Comparison of ENCODE assay signal across 8 cellular contexts in genomic region chr2:160628037-160628637, GRCh38.
A peak's percentile ranks its signal among the peaks of the same experiment; 100 is the strongest.
DNase-seq lines count a peak whose midpoint lies in the region; ATAC-seq, FAIRE-seq and TF ChIP-seq lines count a peak whose summit lies in the region.
"Not testable (repeated sequence)": the region's sequence is repeated elsewhere in the genome, so short reads cannot be mapped to it uniquely, and the experiment has no call there.

No MANE protein-coding gene starts in this region.

- not testable (repeated sequence) for H4K20me1 ChIP-seq in H9 (ENCODE audit: control insufficient read depth, insufficient read depth, insufficient read length); astrocyte (ENCODE audit: insufficient read depth, low read length); HepG2 (ENCODE audit: insufficient read depth, low read length)

- H3K79me1 ChIP-seq in H9 (ENCODE audit: insufficient read depth, low read depth, low read length, poor library complexity, severe bottlenecking): not testable (repeated sequence)

- H3K9me3 ChIP-seq in H9 (ENCODE audit: control insufficient read depth, low read depth, low read length); astrocyte (ENCODE audit: insufficient read depth, low read depth, low read length); HepG2 (ENCODE audit: low read length): not testable (repeated sequence)

- not testable (repeated sequence) for H2BK120ac ChIP-seq in H9 (ENCODE audit: low read depth, low read length, poor library complexity, severe bottlenecking)

- POLR2A ChIA-PET in HepG2 (lab: Yijun Ruan, JAX): not testable (repeated sequence)

- H3K4me3 ChIP-seq in astrocyte (ENCODE audit: insufficient read depth, low read depth, low read length); retinal pigment epithelial cell (ENCODE audit: low read length): not testable (repeated sequence)
- peak overlapping the region in 1 of 3 experiments; percentile 24; a peak in 1 of 6 replicates for H3K4me3 ChIP-seq in HepG2 (replicated peaks in 1 of 3; ENCODE audit: insufficient read depth in 1 of 3, low read depth in 2 of 3, low read length in 3 of 3)

- H2BK15ac ChIP-seq in H9 (ENCODE audit: low read depth, low read length): not testable (repeated sequence)

- H3K79me2 ChIP-seq in H9 (ENCODE audit: insufficient read depth, low read length); astrocyte (ENCODE audit: insufficient read depth, low read length); HepG2 (ENCODE audit: insufficient read depth, low read length): not testable (repeated sequence)

- not testable (repeated sequence) for H4K5ac ChIP-seq in H9 (ENCODE audit: insufficient read length, low read depth, low read length)

- H4K91ac ChIP-seq in H9 (ENCODE audit: insufficient read length, low read depth, low read length): not testable (repeated sequence)

- not testable (repeated sequence) for FAIRE-seq in astrocyte (lab: Jason Lieb, UNC); HepG2 (lab: Jason Lieb, UNC)

- not testable (repeated sequence) for H2BK12ac ChIP-seq in H9 (ENCODE audit: insufficient read length, low read depth, low read length)

- not testable (repeated sequence) for H3K36me3 ChIP-seq in astrocyte (ENCODE audit: insufficient read depth, low read length); HepG2 (replicated peaks in 1 of 2; ENCODE audit: control insufficient read depth in 1 of 2, insufficient read depth in 2 of 2, low read length in 2 of 2)

- not testable (repeated sequence) for H3K23me2 ChIP-seq in H9 (ENCODE audit: insufficient read length, low read depth, low read length, poor library complexity, severe bottlenecking)

- not testable (repeated sequence) for H4K8ac ChIP-seq in H9 (replicated peaks; ENCODE audit: insufficient read length, low read depth, low read length)

- not testable (repeated sequence) for TF ChIP-seq POLR2A in HepG2 (IDR thresholded peaks at IDR 0.05; ENCODE audit: insufficient read depth in 1 of 2, low read depth in 2 of 2, low read length in 2 of 2)

- H3K9ac ChIP-seq in H9 (ENCODE audit: extremely low read depth, insufficient read length, low read length); astrocyte (ENCODE audit: low read length); HepG2 (ENCODE audit: insufficient read depth, low read depth, low read length): not testable (repeated sequence)

- not testable (repeated sequence) for H3K18ac ChIP-seq in H9 (ENCODE audit: insufficient read length, low read depth, low read length)

- in situ Hi-C loops in HepG2 (cut with HindIII; ENCODE audit: extremely low pct_ligation_motif_present, low pct_unique_long_range_greater_than_20kb): not testable (repeated sequence)

- H3K27me3 Mint-ChIP-seq in H9 (ENCODE audit: low read depth); astrocyte (ENCODE audit: low read depth, unreplicated experiment): not testable (repeated sequence)

- not testable (repeated sequence) for BruUV-seq in HepG2 (replicated peaks; lab: Mats Ljungman, UMichigan)

- not testable (repeated sequence) for H3K4me1 ChIP-seq in H9 (ENCODE audit: insufficient read depth, low read length); astrocyte (ENCODE audit: insufficient read depth, low read length)
- H3K4me1 ChIP-seq in HepG2 (ENCODE audit: insufficient read depth, low read length): peaks cover 14% of the 10 kb centered on the region

- not testable (repeated sequence) for H3T11ph ChIP-seq in H9 (ENCODE audit: low read length)

- CTCF ChIA-PET in HepG2 (lab: Yijun Ruan, JAX; ENCODE audit: low intra/inter-chr PET ratio, low total read pairs): not testable (repeated sequence)

- H2AK5ac ChIP-seq in H9 (ENCODE audit: insufficient read length, low read length): not testable (repeated sequence)

- intact Hi-C loops in Right ventricle myocardium inferior (cut with DNase I); HepG2 (cut with micrococcal nuclease; ENCODE audit: unreplicated experiment): not testable (repeated sequence)

- peak overlapping the region in 2 of 3 experiments; percentile 55 to 75; a peak in 2 of 7 replicates for H3K27ac Mint-ChIP-seq in H9
- H3K27ac Mint-ChIP-seq in astrocyte (ENCODE audit: unreplicated experiment): peak overlapping the region; percentile 43

- TF ChIP-seq CTCF in H9 (conservative IDR thresholded peaks at IDR 0.05); astrocyte (IDR thresholded peaks at IDR 0.05; ENCODE audit: insufficient read depth, low read depth, low read length): not testable (repeated sequence)
- TF ChIP-seq CTCF in HepG2 (CRISPR knock-in tag; IDR thresholded peaks at IDR 0.05): peak; percentile 21
- peak; percentile 16 for TF ChIP-seq CTCF in retinal pigment epithelial cell (conservative IDR thresholded peaks at IDR 0.05; ENCODE audit: low read depth, low read length)

- not testable (repeated sequence) for H2BK5ac ChIP-seq in H9 (ENCODE audit: insufficient read length, low read length)

- H2AFZ ChIP-seq in H9 (ENCODE audit: low read length); astrocyte (ENCODE audit: low read depth, low read length); HepG2 (ENCODE audit: low read length): not testable (repeated sequence)

- not testable (repeated sequence) for H2BK20ac ChIP-seq in H9 (ENCODE audit: low read depth, low read length, poor library complexity, severe bottlenecking)

- not testable (repeated sequence) for ATAC-seq in Right ventricle myocardium inferior
- ATAC-seq in HepG2: peak; percentile 80

- not testable (repeated sequence) for TF ChIP-seq EP300 in HepG2 (IDR thresholded peaks at IDR 0.05; ENCODE audit: low read depth in 2 of 2, low read length in 2 of 2); HepG2 (CRISPR knock-in tag; IDR thresholded peaks at IDR 0.05; ENCODE audit: borderline replicate concordance)

- H3K4ac ChIP-seq in H9 (ENCODE audit: low read depth, low read length): not testable (repeated sequence)

- not testable (repeated sequence) for H3K27me3 ChIP-seq in H9 (ENCODE audit: insufficient read depth, low read length); astrocyte (ENCODE audit: insufficient read depth, low read length); HepG2 (ENCODE audit: control insufficient read depth in 1 of 2, insufficient read depth in 2 of 2, low read length in 2 of 2)

- DNase-seq in COLO668 (lab: John Stamatoyannopoulos, UW; ENCODE audit: unreplicated experiment) (peak; percentile 26), NCI-H2081 (lab: John Stamatoyannopoulos, UW) (peak; percentile 14 to 20), NCI-H69 (lab: John Stamatoyannopoulos, UW) (peak; percentile 1), Right ventricle myocardium inferior (ENCODE audit: missing footprints) (peak; percentile 37), HepG2 (ENCODE audit: low spot score) (peak; percentile 30)
- DNase-seq in H9; astrocyte (ENCODE audit: low read depth); retinal pigment epithelial cell (ENCODE audit: low read depth): not testable (repeated sequence)

- H3K56ac ChIP-seq in H9 (ENCODE audit: insufficient read length, low read depth, low read length): not testable (repeated sequence)

- H3K4me3 Mint-ChIP-seq in H9; astrocyte (ENCODE audit: unreplicated experiment): not testable (repeated sequence)

- H3K14ac ChIP-seq in H9 (ENCODE audit: insufficient read depth, low read length): not testable (repeated sequence)

- not testable (repeated sequence) for H3K4me2 ChIP-seq in H9 (ENCODE audit: insufficient read depth, insufficient read length, low read length); astrocyte (ENCODE audit: low read length)
- peak overlapping the region; percentile 48 for H3K4me2 ChIP-seq in HepG2 (ENCODE audit: low read depth, low read length)

- H3K9me3 Mint-ChIP-seq in H9 (peaks cover 11 to 14% of the 10 kb centered on the region in 2 experiments; a peak in 4 of 5 replicates), astrocyte (ENCODE audit: unreplicated experiment) (peaks cover 14% of the 10 kb centered on the region)

- no CpG with 5 or more reads among the region's 13 CpGs for WGBS in H9 (ENCODE audit: extremely low coverage, insufficient read length, low lambda C conversion rate)
- 37% methylated on average over 13 of the region's 13 CpGs for WGBS in HepG2 (ENCODE audit: low lambda C conversion rate)

- peaks cover 21% of the 10 kb centered on the region in 2 experiments for H3K4me1 Mint-ChIP-seq in H9
- not testable (repeated sequence) for H3K4me1 Mint-ChIP-seq in astrocyte (ENCODE audit: low read depth, unreplicated experiment)

- not testable (repeated sequence) for H3K23ac ChIP-seq in H9 (ENCODE audit: insufficient read length, low read depth, low read length)

- TF ChIP-seq RAD21 in HepG2 (CRISPR knock-in tag; IDR thresholded peaks at IDR 0.05): not testable (repeated sequence)

- H3K27ac ChIP-seq in H9 (ENCODE audit: insufficient read length, low read depth, low read length); astrocyte (ENCODE audit: low read depth, low read length); HepG2 (ENCODE audit: extremely low read length, insufficient read depth, low read length): not testable (repeated sequence)

- peaks cover 2 to 12% (median 7%) of the 10 kb centered on the region in 3 experiments; a peak in 4 of 7 replicates for H3K36me3 Mint-ChIP-seq in H9 (ENCODE audit: insufficient read depth in 1 of 3, low read depth in 3 of 3)
- not testable (repeated sequence) for H3K36me3 Mint-ChIP-seq in astrocyte (ENCODE audit: low read depth, unreplicated experiment)

TF ChIP-seq in HepG2, 621 proteins besides CTCF, POLR2A, EP300 and RAD21 (continues in another document):
- TF ChIP-seq ZNF33A (CRISPR knock-in tag; IDR thresholded peaks at IDR 0.05; ENCODE audit: borderline replicate concordance): 0 out of 2 replicates have a peak, but pooled peaks have one; percentile 52
- TF ChIP-seq STAG1 (CRISPR knock-in tag; IDR thresholded peaks at IDR 0.05): peak; percentile 33
- TF ChIP-seq FOXA1 (IDR thresholded peaks at IDR 0.05): not testable (repeated sequence)
- TF ChIP-seq FOXA1 (CRISPR knock-in tag; IDR thresholded peaks at IDR 0.05): peak; percentile 22; the same call in 1 of the 2 replicates
- 0 out of 2 replicates have a peak, but pooled peaks have one; percentile 35 for TF ChIP-seq ZNF564 (CRISPR knock-in tag; IDR thresholded peaks at IDR 0.05)
- TF ChIP-seq ZNF501 (CRISPR knock-in tag; IDR thresholded peaks at IDR 0.05): 0 out of 2 replicates have a peak, but pooled peaks have one; percentile 49
